14 cellular contexts compared by ENCODE assay signal in the genomic region with DNA sequence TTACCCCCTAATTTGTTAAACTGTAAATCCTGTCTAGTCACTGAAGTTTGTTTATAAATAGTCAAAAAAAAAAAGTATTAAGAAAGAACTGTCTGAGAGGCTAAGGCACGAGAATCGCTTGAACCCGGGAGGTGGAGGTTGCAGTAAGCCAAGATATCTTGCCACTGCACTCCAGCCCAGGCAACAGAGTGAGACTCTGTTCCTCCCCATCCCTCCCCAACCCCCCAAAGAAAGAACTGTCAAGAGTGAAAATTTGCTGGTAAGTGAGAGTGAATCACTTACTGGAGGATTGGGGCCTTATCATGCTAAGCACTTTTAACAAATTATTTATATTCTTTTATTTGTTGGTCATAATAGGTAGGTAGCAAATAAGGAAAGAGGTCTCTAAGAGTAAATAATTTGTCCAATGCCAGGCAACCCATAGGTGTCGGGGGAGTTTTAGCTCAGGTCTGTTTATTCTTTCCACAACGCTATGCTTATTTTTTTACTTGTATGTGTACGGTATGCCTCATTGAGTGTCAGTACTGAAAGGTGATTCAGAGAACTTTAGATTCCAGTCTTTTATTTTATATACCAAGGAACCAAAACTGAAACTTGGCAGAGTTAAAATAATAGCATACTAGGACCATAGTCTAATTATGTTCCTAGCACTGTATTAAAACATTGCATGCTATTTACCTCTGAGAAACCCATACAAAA. TPM values are rescaled to one million over a fixed set of nuclear protein-coding genes. Genes with fewer than 3 reads are reported as not detected.
A peak's percentile ranks its signal among the peaks of the same experiment; 100 is the strongest.
DNase-seq lines count a peak whose midpoint lies in the region; ATAC-seq and TF ChIP-seq lines count a peak whose summit lies in the region.
"Had no signal": no experiment of that assay in that cellular context is flagged by ENCODE, and none has a peak within 500 bp of the region (broad histone marks: within the 10 kb centered on the region; RNA-seq: fewer than 3 reads in every experiment).

No MANE protein-coding gene starts in this region.

- no peak overlapping the region for H3K27ac ChIP-seq in CD8-positive, alpha-beta memory T cell (ENCODE audit: low read depth, low read length)
- H3K27ac ChIP-seq in H9 (ENCODE audit: insufficient read length, low read depth, low read length) (no peak overlapping the region), iPS-20b (ENCODE audit: low read length) (no peak overlapping the region)
- H3K27ac ChIP-seq: hepatocyte, RWPE1, vagina had no signal

- no peaks in the 10 kb centered on the region for H3K9me3 ChIP-seq in CD8-positive, alpha-beta memory T cell (ENCODE audit: low read length)
- no peaks in the 10 kb centered on the region for H3K9me3 ChIP-seq in H9 (ENCODE audit: control insufficient read depth, low read depth, low read length)
- no peaks in the 10 kb centered on the region for H3K9me3 ChIP-seq in iPS-20b (ENCODE audit: insufficient read depth, low read depth, low read length)
- H3K9me3 ChIP-seq: vagina had no signal

- H3K27ac Mint-ChIP-seq in CD8-positive, alpha-beta memory T cell = peak overlapping the region in 1 of 8 donors; percentile 1
- H3K27ac Mint-ChIP-seq in H9 = no peak overlapping the region
- H3K27ac Mint-ChIP-seq in T-cell = no peak overlapping the region

- no peak overlapping the region for H2BK120ac ChIP-seq in H9 (ENCODE audit: low read depth, low read length, poor library complexity, severe bottlenecking)

- no CpG with 5 or more reads among the region's 6 CpGs for WGBS in H9 (ENCODE audit: extremely low coverage, insufficient read length, low lambda C conversion rate)

- CTCF ChIA-PET in CD8-positive, alpha-beta memory T cell (lab: Charles Lee) = no interaction called here
- CTCF ChIA-PET in T-cell (lab: Charles Lee) = no interaction called here

- peaks cover 6% of the 10 kb centered on the region for H3K79me1 ChIP-seq in H9 (ENCODE audit: insufficient read depth, low read depth, low read length, poor library complexity, severe bottlenecking)

- H3K4me3 Mint-ChIP-seq in CD8-positive, alpha-beta memory T cell = peak overlapping the region in 5 of 7 donors; percentile 41 to 98 (median 94)
- H3K4me3 Mint-ChIP-seq in H9 (peak overlapping the region; percentile 72 to 91), T-cell (peak overlapping the region; percentile 24 to 92 (median 82))

- H2BK5ac ChIP-seq in H9 (ENCODE audit: insufficient read length, low read length) = no peak overlapping the region

- H2BK12ac ChIP-seq in H9 (ENCODE audit: insufficient read length, low read depth, low read length) = no peak overlapping the region

- no peak overlapping the region for H4K5ac ChIP-seq in H9 (ENCODE audit: insufficient read length, low read depth, low read length)

- no peak overlapping the region for H3T11ph ChIP-seq in H9 (ENCODE audit: low read length)

- TF ChIP-seq CTCF in H9 (conservative IDR thresholded peaks at IDR 0.05) = no peak

- no peak overlapping the region for H3K56ac ChIP-seq in H9 (ENCODE audit: insufficient read length, low read depth, low read length)

- H4K8ac ChIP-seq in H9 (replicated peaks; ENCODE audit: insufficient read length, low read depth, low read length) = no peak overlapping the region

- POLR2A ChIA-PET in CD8-positive, alpha-beta memory T cell (lab: Charles Lee) = no interaction called here
- POLR2A ChIA-PET in T-cell (lab: Charles Lee) = no interaction called here

- H3K4ac ChIP-seq in H9 (ENCODE audit: low read depth, low read length) = no peak overlapping the region

- H3K4me3 ChIP-seq in CD8-positive, alpha-beta memory T cell (ENCODE audit: low read length) = no peak overlapping the region
- H3K4me3 ChIP-seq in iPS-20b (ENCODE audit: low read length) = peak overlapping the region; percentile 87
- H3K4me3 ChIP-seq: hepatocyte, vagina had no signal

- H3K9ac ChIP-seq in H9 (ENCODE audit: extremely low read depth, insufficient read length, low read length) = no peak overlapping the region
- no peak overlapping the region for H3K9ac ChIP-seq in iPS-20b (ENCODE audit: low read depth, low read length)

- H3K4me2 ChIP-seq in H9 (ENCODE audit: insufficient read depth, insufficient read length, low read length) = no peak overlapping the region

- no peaks in the 10 kb centered on the region for H3K9me3 Mint-ChIP-seq in CD8-positive, alpha-beta memory T cell
- H3K9me3 Mint-ChIP-seq in H9 (peaks cover 10 to 15% of the 10 kb centered on the region in 2 experiments), T-cell (no peaks in the 10 kb centered on the region)

- peaks cover 25 to 54% (median 30%) of the 10 kb centered on the region in 3 donors for H3K4me1 Mint-ChIP-seq in CD8-positive, alpha-beta memory T cell
- H3K4me1 Mint-ChIP-seq in H9 (peaks cover 48 to 51% of the 10 kb centered on the region in 2 experiments), T-cell (peaks cover 54 to 60% (median 56%) of the 10 kb centered on the region in 3 donors)

- no peak overlapping the region for H3K14ac ChIP-seq in H9 (ENCODE audit: insufficient read depth, low read length)

- peaks cover 4% of the 10 kb centered on the region for H4K20me1 ChIP-seq in H9 (ENCODE audit: control insufficient read depth, insufficient read depth, insufficient read length)

- peaks cover 27% of the 10 kb centered on the region for H3K4me1 ChIP-seq in CD8-positive, alpha-beta memory T cell (ENCODE audit: insufficient read depth, low read length)
- H3K4me1 ChIP-seq in H9 (ENCODE audit: insufficient read depth, low read length) (peaks cover 3% of the 10 kb centered on the region; the same call in 1 of the 2 replicates), iPS-20b (ENCODE audit: insufficient read depth, low read length) (peaks cover 24% of the 10 kb centered on the region; the same call in 1 of the 2 replicates)

- H3K36me3 ChIP-seq in CD8-positive, alpha-beta memory T cell (ENCODE audit: insufficient read depth, low read length) = no peaks in the 10 kb centered on the region
- H3K36me3 ChIP-seq in iPS-20b (ENCODE audit: insufficient read depth, low read depth, low read length) = 0 out of 2 replicates have a peak, but pooled peaks cover 3% of the 10 kb centered on the region
- H3K36me3 ChIP-seq: vagina had no signal

- no peak overlapping the region for H2BK20ac ChIP-seq in H9 (ENCODE audit: low read depth, low read length, poor library complexity, severe bottlenecking)

- no peaks in the 10 kb centered on the region for H3K27me3 ChIP-seq in CD8-positive, alpha-beta memory T cell (ENCODE audit: insufficient read depth, low read length, poor library complexity, severe bottlenecking)
- no peaks in the 10 kb centered on the region for H3K27me3 ChIP-seq in H9 (ENCODE audit: insufficient read depth, low read length)
- H3K27me3 ChIP-seq in iPS-20b (ENCODE audit: insufficient read depth, low read length) = peaks cover 14% of the 10 kb centered on the region
- H3K27me3 ChIP-seq: vagina had no signal

- peaks cover 0 to 3% of the 10 kb centered on the region in 2 donors for H3K27me3 Mint-ChIP-seq in CD8-positive, alpha-beta memory T cell
- H3K27me3 Mint-ChIP-seq in H9 (ENCODE audit: low read depth) = peaks cover 2% of the 10 kb centered on the region; the same call in 1 of the 2 replicates
- H3K27me3 Mint-ChIP-seq in T-cell = no peaks in the 10 kb centered on the region

- no peak overlapping the region for H2AK5ac ChIP-seq in H9 (ENCODE audit: insufficient read length, low read length)

- H3K18ac ChIP-seq in H9 (ENCODE audit: insufficient read length, low read depth, low read length) = no peak overlapping the region

- H3K23ac ChIP-seq in H9 (ENCODE audit: insufficient read length, low read depth, low read length) = no peak overlapping the region

- ATAC-seq in T-cell (replicated peaks in 1 of 4) (no peak), HG03378 (IDR thresholded peaks at IDR 0.05; ENCODE audit: unreplicated experiment) (no peak)

- peaks cover 0 to 7% (median 0%) of the 10 kb centered on the region in 3 donors for H3K36me3 Mint-ChIP-seq in CD8-positive, alpha-beta memory T cell
- peaks cover 15 to 17% (median 16%) of the 10 kb centered on the region in 3 experiments for H3K36me3 Mint-ChIP-seq in H9 (ENCODE audit: insufficient read depth in 1 of 3, low read depth in 3 of 3)
- no peaks in the 10 kb centered on the region for H3K36me3 Mint-ChIP-seq in T-cell

- no peak overlapping the region for H2AFZ ChIP-seq in H9 (ENCODE audit: low read length)
- H2AFZ ChIP-seq: hepatocyte had no signal

- H3K23me2 ChIP-seq in H9 (ENCODE audit: insufficient read length, low read depth, low read length, poor library complexity, severe bottlenecking) = peaks cover 5% of the 10 kb centered on the region

- H2BK15ac ChIP-seq in H9 (ENCODE audit: low read depth, low read length) = no peak overlapping the region

- peaks cover 15% of the 10 kb centered on the region; the same call in 1 of the 2 replicates for H3K79me2 ChIP-seq in H9 (ENCODE audit: insufficient read depth, low read length)
- H3K79me2 ChIP-seq: hepatocyte had no signal

- no peak for DNase-seq in CD8-positive, alpha-beta memory T cell
- DNase-seq in H9 (no peak), T-cell (no peak), HuH-7.5 (ENCODE audit: low spot score) (no peak)
- DNase-seq in activated effector memory CD4-positive, alpha-beta T cell treated with Interleukin-2 at 50 U/mL for 16 hours = no peak
- DNase-seq: activated CD4-positive, CD25-positive, alpha-beta regulatory T cell; DMS79 treated with DMSO at 0.1 percent for 48 hours; IMR-90; NCI-H2107 had no signal

- no peak overlapping the region for H4K91ac ChIP-seq in H9 (ENCODE audit: insufficient read length, low read depth, low read length)

RNA-seq across cellular contexts. Expression of gene TAF4B, which starts 2.5 kb away (rescaled TPM):
- total RNA-seq in CD8-positive, alpha-beta memory T cell = 10 to 100 TPM; 18.7 to 19.5 TPM
- polyA plus RNA-seq in CD8-positive, alpha-beta memory T cell = 4.3 TPM
- 19.8 and 20.4 TPM in 2 replicates for total RNA-seq in H9 (2021)
- total RNA-seq in T-cell = 10 to 100 TPM in 4 of 5 donors, 1 to 10 TPM in 1; 9.9 to 17.1 (median 13.2) TPM
- polyA plus RNA-seq: hepatocyte had no signal
